25 cellular contexts compared by ENCODE assay signal in the genomic region with DNA sequence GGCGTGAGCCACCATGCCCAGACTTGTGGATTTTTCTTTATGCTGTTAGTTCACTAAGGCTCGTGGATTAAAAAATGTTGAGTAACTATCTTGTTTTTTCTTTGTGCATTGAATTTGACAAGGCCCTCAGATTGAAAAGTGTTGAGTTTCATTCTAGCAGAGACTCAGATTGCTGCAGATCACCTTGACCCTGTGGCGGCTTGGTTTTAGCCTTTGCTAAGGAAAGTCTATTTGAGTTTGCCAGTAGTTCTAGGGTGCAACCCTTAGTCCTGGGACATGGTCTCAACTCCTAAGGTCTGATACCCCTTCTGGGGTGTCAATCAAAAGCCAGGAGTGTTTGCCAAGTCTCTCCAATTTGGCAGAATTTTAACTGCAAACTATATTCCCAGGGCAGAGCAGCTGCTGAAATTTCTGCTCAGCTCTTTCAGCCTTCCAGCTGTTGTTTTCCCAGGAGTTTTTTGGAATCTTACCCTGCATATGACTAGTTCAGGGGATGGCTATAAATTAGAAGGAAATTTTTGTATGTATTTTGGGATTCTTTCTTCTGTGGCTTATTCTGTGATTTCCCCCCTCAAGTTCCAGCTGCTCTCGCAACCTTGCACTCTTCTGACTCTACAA.
DNase-seq lines count a peak whose midpoint lies in the region; ATAC-seq, FAIRE-seq and TF ChIP-seq lines count a peak whose summit lies in the region.
"Had no signal": no experiment of that assay in that cellular context is flagged by ENCODE, and none has a peak within 500 bp of the region (broad histone marks: within the 10 kb centered on the region; RNA-seq: fewer than 3 reads in every experiment).

No MANE protein-coding gene starts in this region.

- TF ChIP-seq CTCF in right atrium auricular region (IDR thresholded peaks at IDR 0.05) (no peak), esophagus muscularis mucosa (IDR thresholded peaks at IDR 0.05) (no peak), osteocyte (IDR thresholded peaks at IDR 0.05) (no peak), upper lobe of right lung (IDR thresholded peaks at IDR 0.05) (no peak), D721Med (IDR thresholded peaks at IDR 0.05; ENCODE audit: insufficient read depth, missing control alignments) (no peak)

- no peak for FAIRE-seq in D721Med (lab: Jason Lieb, UNC)
- FAIRE-seq: A204.1, G401.6, GM12878, GM19239, H1 had no signal

- H3K9me3 ChIP-seq in right atrium auricular region, result no peaks in the 10 kb centered on the region
- H3K9me3 ChIP-seq in esophagus muscularis mucosa, result no peaks in the 10 kb centered on the region
- H3K9me3 ChIP-seq in upper lobe of right lung, result no peaks in the 10 kb centered on the region
- H3K9me3 ChIP-seq: BLaER1, Caco-2 had no signal

- H3K27me3 ChIP-seq in right atrium auricular region (no peaks in the 10 kb centered on the region), esophagus muscularis mucosa (peaks cover 0 to 24% (median 0%) of the 10 kb centered on the region in 4 donors), upper lobe of right lung (no peaks in the 10 kb centered on the region)
- H3K27me3 ChIP-seq: BLaER1 had no signal

- no peaks in the 10 kb centered on the region for H3K4me1 Mint-ChIP-seq in osteocyte (ENCODE audit: unreplicated experiment)
- H3K4me1 Mint-ChIP-seq: B cell; CD4-positive, CD25-positive, alpha-beta regulatory T cell had no signal

- H3K27ac ChIP-seq in right atrium auricular region (no peak overlapping the region), esophagus muscularis mucosa (replicated peaks in 1 of 4) (no peak overlapping the region), upper lobe of right lung (no peak overlapping the region)
- H3K27ac ChIP-seq: 22Rv1, BLaER1, C4-2B, GM23248 had no signal

- H3K27me3 Mint-ChIP-seq in osteocyte (ENCODE audit: unreplicated experiment), result peaks cover 35% of the 10 kb centered on the region

- H3K4me3 ChIP-seq in right atrium auricular region (no peak overlapping the region), esophagus muscularis mucosa (no peak overlapping the region), upper lobe of right lung (no peak overlapping the region)
- H3K4me3 ChIP-seq: BLaER1, GM12878, GM23248 had no signal

- ATAC-seq in Right ventricle myocardium inferior, result no peak
- ATAC-seq in upper lobe of right lung, result no peak
- ATAC-seq in left colon, result no peak
- ATAC-seq: CD8-positive, alpha-beta T cell; GM12878 had no signal

- DNase-seq in right atrium auricular region (ENCODE audit: low spot score) (peak; percentile 13), Right ventricle myocardium inferior (ENCODE audit: missing footprints) (no peak), esophagus muscularis mucosa (ENCODE audit: extremely low spot score) (peak; percentile 50), osteocyte (ENCODE audit: extremely low spot score, unreplicated experiment) (peak; percentile 34), GM03348 (ENCODE audit: low spot score) (no peak), upper lobe of right lung (no peak), left colon (no peak), D721Med (ENCODE audit: insufficient read length, low spot score) (no peak)
- DNase-seq: Caco-2; CD4-positive, CD25-positive, alpha-beta regulatory T cell; CD8-positive, alpha-beta T cell; DMS153; DND-41; GM23248; H7; HCEC 1CT had no signal

- no peak for TF ChIP-seq POLR2A in esophagus muscularis mucosa (IDR thresholded peaks at IDR 0.05; ENCODE audit: low read depth)

- H3K27ac Mint-ChIP-seq in osteocyte (ENCODE audit: unreplicated experiment), result no peak overlapping the region
- H3K27ac Mint-ChIP-seq: B cell; CD4-positive, CD25-positive, alpha-beta regulatory T cell; CD8-positive, alpha-beta T cell had no signal

- no peaks in the 10 kb centered on the region for H3K4me1 ChIP-seq in right atrium auricular region
- H3K4me1 ChIP-seq in esophagus muscularis mucosa, result no peaks in the 10 kb centered on the region
- H3K4me1 ChIP-seq in upper lobe of right lung, result no peaks in the 10 kb centered on the region
- H3K4me1 ChIP-seq: BLaER1, Caco-2 had no signal

- H3K36me3 ChIP-seq in right atrium auricular region (no peaks in the 10 kb centered on the region), esophagus muscularis mucosa (no peaks in the 10 kb centered on the region), upper lobe of right lung (no peaks in the 10 kb centered on the region)
- H3K36me3 ChIP-seq: BLaER1 had no signal

- no peaks in the 10 kb centered on the region for H3K9me3 Mint-ChIP-seq in osteocyte (ENCODE audit: unreplicated experiment)
- H3K9me3 Mint-ChIP-seq: CD8-positive, alpha-beta T cell had no signal

- intact Hi-C loops in Right ventricle myocardium inferior (cut with DNase I) (no loop called here), esophagus muscularis mucosa (cut with DNase I) (no loop called here), upper lobe of right lung (cut with DNase I) (no loop called here), left colon (cut with DNase I, micrococcal nuclease) (no loop called here)

- WGBS in esophagus muscularis mucosa, result 87% methylated on average over 4 of the region's 4 CpGs

- TF ChIP-seq EP300 in esophagus muscularis mucosa (IDR thresholded peaks at IDR 0.05), result no peak

- H3K36me3 Mint-ChIP-seq in osteocyte (ENCODE audit: unreplicated experiment), result no peaks in the 10 kb centered on the region
- H3K36me3 Mint-ChIP-seq: CD8-positive, alpha-beta T cell had no signal

- no peak overlapping the region for H3K4me3 Mint-ChIP-seq in osteocyte (ENCODE audit: unreplicated experiment)
- H3K4me3 Mint-ChIP-seq: B cell; CD4-positive, CD25-positive, alpha-beta regulatory T cell; CD8-positive, alpha-beta T cell had no signal

Comparison
In these comparisons a context has a peak if more than half of its experiments do, and no peak if none do; other contexts are left out.
1. DNase-seq: peak in right atrium auricular region (single experiment), esophagus muscularis mucosa (single experiment) and osteocyte (single experiment); none in Right ventricle myocardium inferior (single experiment), GM03348 (single experiment), upper lobe of right lung (single experiment), left colon (0 of 2) and D721Med (single experiment).